24 cellular contexts compared by ENCODE assay signal in genomic region chr6:123215211-123215610, GRCh38.
A peak's percentile ranks its signal among the peaks of the same experiment; 100 is the strongest.
DNase-seq lines count a peak whose midpoint lies in the region; ATAC-seq, FAIRE-seq and TF ChIP-seq lines count a peak whose summit lies in the region.
"Had no signal": no experiment of that assay in that cellular context is flagged by ENCODE, and none has a peak within 500 bp of the region (broad histone marks: within the 10 kb centered on the region; RNA-seq: fewer than 3 reads in every experiment).

No MANE protein-coding gene starts in this region.

- H2AFZ ChIP-seq in neural cell (ENCODE audit: low read depth, low read length) = no peak overlapping the region

- POLR2A ChIA-PET in naive thymus-derived CD4-positive, alpha-beta T cell (lab: Charles Lee) = no interaction called here

- no peak for ATAC-seq in naive thymus-derived CD4-positive, alpha-beta T cell
- ATAC-seq: HCT116 had no signal

- no peaks in the 10 kb centered on the region for H3K9me3 ChIP-seq in neural cell (ENCODE audit: low read length)
- no peaks in the 10 kb centered on the region for H3K9me3 ChIP-seq in small intestine (ENCODE audit: control insufficient read depth, low read depth)
- H3K9me3 ChIP-seq in naive thymus-derived CD4-positive, alpha-beta T cell (ENCODE audit: control insufficient read depth in 2 of 3, low read length in 3 of 3) = no peaks in the 10 kb centered on the region
- no peaks in the 10 kb centered on the region for H3K9me3 ChIP-seq in effector memory CD4-positive, alpha-beta T cell (ENCODE audit: control insufficient read depth, low read length)
- H3K9me3 ChIP-seq: SJCRH30 had no signal

- H3K9me3 Mint-ChIP-seq in naive thymus-derived CD4-positive, alpha-beta T cell = peaks cover 0 to 11% (median 2%) of the 10 kb centered on the region in 11 donors

- H3K27ac ChIP-seq in neural cell (ENCODE audit: low read length) (no peak overlapping the region), small intestine (ENCODE audit: low read depth in 1 of 2, low read length in 1 of 2) (no peak overlapping the region), dorsolateral prefrontal cortex (no peak overlapping the region)
- H3K27ac ChIP-seq in naive thymus-derived CD4-positive, alpha-beta T cell (ENCODE audit: low read depth, low read length) = no peak overlapping the region
- no peak overlapping the region for H3K27ac ChIP-seq in effector memory CD4-positive, alpha-beta T cell (ENCODE audit: insufficient read depth, low read length, poor library complexity, severe bottlenecking)
- H3K27ac ChIP-seq: C4-2B, KMS-11, SJCRH30 had no signal

- H3K4me1 ChIP-seq in small intestine (ENCODE audit: control insufficient read depth in 2 of 2, insufficient read depth in 1 of 2, low read depth in 1 of 2, low read length in 1 of 2) = no peaks in the 10 kb centered on the region
- H3K4me1 ChIP-seq in naive thymus-derived CD4-positive, alpha-beta T cell (ENCODE audit: control insufficient read depth in 2 of 2, insufficient read depth in 2 of 2, low read length in 2 of 2) = no peaks in the 10 kb centered on the region
- H3K4me1 ChIP-seq in effector memory CD4-positive, alpha-beta T cell (ENCODE audit: control insufficient read depth, insufficient read depth, low read length, poor library complexity, severe bottlenecking) = no peaks in the 10 kb centered on the region
- H3K4me1 ChIP-seq: SJCRH30 had no signal

- DNase-seq in NOMO-1 treated with DMSO at 0.1 percent for 48 hours (lab: John Stamatoyannopoulos, UW; ENCODE audit: unreplicated experiment) = peak; percentile 0
- no peak for DNase-seq in NOMO-1 (lab: John Stamatoyannopoulos, UW; ENCODE audit: unreplicated experiment in 2 of 2)
- DNase-seq in SK-MEL-5 (ENCODE audit: low read depth, low spot score) = peak; percentile 71
- peak; percentile 59 for DNase-seq in small intestine
- no peak for DNase-seq in naive thymus-derived CD4-positive, alpha-beta T cell
- no peak for DNase-seq in dorsolateral prefrontal cortex
- DNase-seq in effector memory CD4-positive, alpha-beta T cell = no peak
- DNase-seq: 8988T; CD8-positive, alpha-beta memory T cell; GDM1; IMR-90; MV-4-11; NCI-H1105 treated with DMSO at 0.1 percent for 48 hours; NCI-H187; NCI-H510A treated with DMSO at 0.1 percent for 48 hours; NCI-H748 treated with DMSO at 0.1 percent for 48 hours; NK-92 treated with Interleukin-12 subunit alpha and Interleukin-12 subunit beta, amount 100 ng/mL, for 24 hours had no signal

- WGBS in small intestine, 3 donors = 14 to 43% (median 21%) methylated on average over 4 of the region's 4 CpGs

- CTCF ChIA-PET in naive thymus-derived CD4-positive, alpha-beta T cell (lab: Charles Lee) = no interaction called here

- H3K27ac Mint-ChIP-seq in naive thymus-derived CD4-positive, alpha-beta T cell = no peak overlapping the region
- H3K27ac Mint-ChIP-seq: CD8-positive, alpha-beta memory T cell had no signal

- no peak overlapping the region for H3K4me2 ChIP-seq in neural cell (ENCODE audit: low read length)
- H3K4me2 ChIP-seq: KMS-11 had no signal

- H3K4me3 ChIP-seq in neural cell (ENCODE audit: low read length) (no peak overlapping the region), small intestine (ENCODE audit: low read depth in 1 of 2, low read length in 2 of 2) (no peak overlapping the region), dorsolateral prefrontal cortex (no peak overlapping the region)
- H3K4me3 ChIP-seq in naive thymus-derived CD4-positive, alpha-beta T cell (ENCODE audit: low read length) = no peak overlapping the region
- H3K4me3 ChIP-seq in effector memory CD4-positive, alpha-beta T cell (ENCODE audit: insufficient read depth, low read depth, low read length, poor library complexity, severe bottlenecking) = no peak overlapping the region
- H3K4me3 ChIP-seq: SJCRH30 had no signal

- no peak overlapping the region for H3K4me3 Mint-ChIP-seq in naive thymus-derived CD4-positive, alpha-beta T cell
- H3K4me3 Mint-ChIP-seq: CD8-positive, alpha-beta memory T cell had no signal

- H3K9ac ChIP-seq in neural cell (ENCODE audit: low read length) = no peak overlapping the region
- H3K9ac ChIP-seq: KMS-11 had no signal

- TF ChIP-seq RAD21 in neural cell (conservative IDR thresholded peaks at IDR 0.05) = no peak

- H3K36me3 ChIP-seq in neural cell (ENCODE audit: insufficient read depth, low read length) = no peaks in the 10 kb centered on the region
- H3K36me3 ChIP-seq in small intestine (ENCODE audit: control insufficient read depth in 2 of 2, insufficient read depth in 2 of 2, low read length in 2 of 2) = no peaks in the 10 kb centered on the region
- H3K36me3 ChIP-seq in naive thymus-derived CD4-positive, alpha-beta T cell (ENCODE audit: control insufficient read depth in 2 of 3, insufficient read depth in 3 of 3, low read length in 3 of 3) = no peaks in the 10 kb centered on the region
- H3K36me3 ChIP-seq in effector memory CD4-positive, alpha-beta T cell (ENCODE audit: control insufficient read depth, insufficient read depth, low read length) = no peaks in the 10 kb centered on the region
- H3K36me3 ChIP-seq: SJCRH30 had no signal

- no peak for TF ChIP-seq CTCF in neural cell (IDR thresholded peaks at IDR 0.05; ENCODE audit: poor library complexity, severe bottlenecking)
- TF ChIP-seq CTCF in dorsolateral prefrontal cortex (IDR thresholded peaks at IDR 0.05 in 54 of 56, conservative IDR thresholded peaks at IDR 0.05 in 2 of 56; ENCODE audit: low read depth in 1 of 56, partially characterized antibody in 56 of 56) = no peak

- in situ Hi-C loops in SK-MEL-5 (cut with HindIII; ENCODE audit: low pct_unique_long_range_greater_than_20kb, low sequenced_read_pairs) = no loop called here

- no peaks in the 10 kb centered on the region for H4K20me1 ChIP-seq in neural cell (ENCODE audit: insufficient read depth)

- H3K79me2 ChIP-seq in neural cell (replicated peaks; ENCODE audit: insufficient read depth, low read length) = no peaks in the 10 kb centered on the region

- H3K27me3 Mint-ChIP-seq in naive thymus-derived CD4-positive, alpha-beta T cell = no peaks in the 10 kb centered on the region
- H3K27me3 Mint-ChIP-seq: CD8-positive, alpha-beta memory T cell had no signal

- H3K4me1 Mint-ChIP-seq in naive thymus-derived CD4-positive, alpha-beta T cell = no peaks in the 10 kb centered on the region
- H3K4me1 Mint-ChIP-seq: CD8-positive, alpha-beta memory T cell had no signal

- no peaks in the 10 kb centered on the region for H3K9me2 ChIP-seq in neural cell (ENCODE audit: insufficient read depth, low read length)

- H3K36me3 Mint-ChIP-seq in naive thymus-derived CD4-positive, alpha-beta T cell = no peaks in the 10 kb centered on the region
- H3K36me3 Mint-ChIP-seq: CD8-positive, alpha-beta memory T cell had no signal

- intact Hi-C loops in naive thymus-derived CD4-positive, alpha-beta T cell (cut with micrococcal nuclease) = no loop called here
- intact Hi-C loops in dorsolateral prefrontal cortex (cut with DNase I) = no loop called here

- H3K27me3 ChIP-seq in neural cell (ENCODE audit: insufficient read depth, low read depth, low read length) = no peaks in the 10 kb centered on the region
- H3K27me3 ChIP-seq in small intestine (ENCODE audit: control insufficient read depth in 2 of 2, insufficient read depth in 2 of 2, low read length in 2 of 2) = no peaks in the 10 kb centered on the region
- no peaks in the 10 kb centered on the region for H3K27me3 ChIP-seq in naive thymus-derived CD4-positive, alpha-beta T cell (ENCODE audit: control insufficient read depth in 2 of 2, insufficient read depth in 2 of 2, low read length in 2 of 2)
- no peaks in the 10 kb centered on the region for H3K27me3 ChIP-seq in dorsolateral prefrontal cortex
- H3K27me3 ChIP-seq in effector memory CD4-positive, alpha-beta T cell (replicated peaks; ENCODE audit: control insufficient read depth, insufficient read depth, low read length, poor library complexity, severe bottlenecking) = no peaks in the 10 kb centered on the region
- H3K27me3 ChIP-seq: SJCRH30 had no signal

- FAIRE-seq in small intestine (lab: Jason Lieb, UNC) = no peak
- FAIRE-seq: GM18507, RCC 7860 had no signal

- H3F3A ChIP-seq in neural cell (ENCODE audit: insufficient read depth, low read length, poor library complexity, severe bottlenecking) = no peaks in the 10 kb centered on the region

- TF ChIP-seq EP300 in neural cell (conservative IDR thresholded peaks at IDR 0.05; ENCODE audit: poor library complexity, severe bottlenecking) = peak; percentile 26

TF ChIP-seq in neural cell, 6 proteins besides CTCF, POLR2A, EP300 and RAD21:
- TF ChIP-seq TAF1 (IDR thresholded peaks at IDR 0.05; ENCODE audit: low read depth) (no peak), POLR2AphosphoS5 (IDR thresholded peaks at IDR 0.05) (no peak), MXI1 (conservative IDR thresholded peaks at IDR 0.05; ENCODE audit: poor library complexity, severe bottlenecking) (no peak)

Comparison
In these comparisons a context has a peak if more than half of its experiments do, and no peak if none do; other contexts are left out.
1. DNase-seq: peak in NOMO-1 treated with DMSO at 0.1 percent for 48 hours (single experiment), SK-MEL-5 (single experiment) and small intestine (single experiment); none in NOMO-1 (0 of 2), naive thymus-derived CD4-positive, alpha-beta T cell (0 of 9), dorsolateral prefrontal cortex (0 of 10) and effector memory CD4-positive, alpha-beta T cell (0 of 3).